In the genomic region with DNA sequence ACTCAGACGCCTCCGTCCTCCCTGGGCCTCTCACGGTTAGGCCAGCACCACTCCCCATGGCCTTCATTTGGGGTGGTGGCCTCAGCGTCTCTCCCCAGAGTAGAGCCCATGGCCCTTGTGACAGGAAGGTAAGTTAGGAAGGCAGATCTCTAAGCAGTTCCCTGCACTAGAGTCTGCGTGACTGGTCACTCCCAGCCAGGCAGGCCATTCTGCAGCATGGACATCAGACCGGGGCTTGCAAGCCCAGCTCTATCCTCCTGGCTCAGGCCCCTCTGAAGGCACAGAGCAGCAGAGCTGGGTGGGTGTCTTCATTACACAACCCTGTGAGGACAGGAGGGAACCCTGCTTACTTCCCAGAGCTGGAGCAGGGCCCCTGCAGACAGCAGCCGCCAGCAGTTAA, we compare ENCODE assay signal across 16 cellular contexts.
DNase-seq lines count a peak whose midpoint lies in the region; ATAC-seq and TF ChIP-seq lines count a peak whose summit lies in the region.
"Had no signal": no experiment of that assay in that cellular context is flagged by ENCODE, and none has a peak within 500 bp of the region (broad histone marks: within the 10 kb centered on the region; RNA-seq: fewer than 3 reads in every experiment).

No MANE protein-coding gene starts in this region.

- H3K9ac ChIP-seq in BLaER1 treated with 17β-estradiol and CSF1 and Interleukin-3, amounts not matched to agents 10 nM and 100 nM, result peak overlapping the region in 8 of 11 experiments; percentile 30 to 75 (median 60); a peak in 13 of 22 replicates
- peak overlapping the region; percentile 60 for H3K9ac ChIP-seq in iPS-15b (ENCODE audit: low read depth, low read length)
- no peak overlapping the region for H3K9ac ChIP-seq in neuronal stem cell (ENCODE audit: low read depth, low read length, poor library complexity)

- H2BK15ac ChIP-seq in neuronal stem cell (ENCODE audit: low read length), result peak overlapping the region; percentile 95

- peak overlapping the region; percentile 69 to 95 (median 89) for H3K4me2 ChIP-seq in BLaER1 treated with 17β-estradiol and CSF1 and Interleukin-3, amounts not matched to agents 10 nM and 100 nM
- no peak overlapping the region for H3K4me2 ChIP-seq in neuronal stem cell (ENCODE audit: insufficient read depth, low read length, poor library complexity, severe bottlenecking)

- H4K8ac ChIP-seq in neuronal stem cell (ENCODE audit: low read depth, low read length), result peak overlapping the region; percentile 92

- H2AK5ac ChIP-seq in neuronal stem cell (ENCODE audit: low read depth, low read length), result peak overlapping the region; percentile 66

- peak overlapping the region; percentile 55 for H3K23ac ChIP-seq in neuronal stem cell (ENCODE audit: low read depth, low read length, poor library complexity)

- H3K36me3 ChIP-seq in BLaER1 treated with 17β-estradiol and CSF1 and Interleukin-3, amounts not matched to agents 10 nM and 100 nM, result no peaks in the 10 kb centered on the region
- H3K36me3 ChIP-seq in Peyer's patch, result no peaks in the 10 kb centered on the region
- peaks cover 5% of the 10 kb centered on the region for H3K36me3 ChIP-seq in iPS-15b (ENCODE audit: control insufficient read depth, insufficient read depth, low read length)
- no peaks in the 10 kb centered on the region for H3K36me3 ChIP-seq in neuronal stem cell (replicated peaks in 1 of 2; ENCODE audit: control insufficient read depth in 2 of 2, insufficient read depth in 2 of 2, low read length in 2 of 2)
- H3K36me3 ChIP-seq: ascending aorta, vagina had no signal

- no peak overlapping the region for H4K91ac ChIP-seq in neuronal stem cell (ENCODE audit: low read depth, low read length, poor library complexity)

- no peak overlapping the region for H2BK120ac ChIP-seq in neuronal stem cell (ENCODE audit: low read depth, low read length)

- peak overlapping the region; percentile 30 for H2BK12ac ChIP-seq in neuronal stem cell (ENCODE audit: low read length)

- no peak overlapping the region for H3K4me3 ChIP-seq in BLaER1 treated with 17β-estradiol and CSF1 and Interleukin-3, amounts not matched to agents 10 nM and 100 nM
- H3K4me3 ChIP-seq in Peyer's patch (no peak overlapping the region), iPS-15b (ENCODE audit: low read depth, low read length) (no peak overlapping the region), neuronal stem cell (ENCODE audit: low read length in 2 of 2) (no peak overlapping the region)
- H3K4me3 ChIP-seq: ascending aorta, vagina had no signal

- no peak for DNase-seq in Peyer's patch
- DNase-seq in neuronal stem cell (ENCODE audit: low spot score), result no peak
- DNase-seq in nucleus accumbens (lab: John Stamatoyannopoulos, UW), result no peak
- DNase-seq in RKO (ENCODE audit: low spot score), result no peak
- no peak for DNase-seq in mucosa of gallbladder (ENCODE audit: low spot score)
- DNase-seq: activated CD4-positive, alpha-beta T cell treated with anti-CD3 and anti-CD28 coated beads, Interleukin-2, amount 10 ng/mL, durations not matched to agents 7 days and 5 days; activated naive CD4-positive, alpha-beta T cell treated with Interleukin-2 at 50 U/mL for 16 hours; NCI-H1092; stimulated activated naive CD8-positive, alpha-beta T cell treated with anti-CD3 and anti-CD28 coated beads, Interleukin-15, amount 100 ng/mL, for 72 hours had no signal

- H3K4ac ChIP-seq in neuronal stem cell (ENCODE audit: low read length), result peak overlapping the region; percentile 76

- peaks cover 1% of the 10 kb centered on the region for H3K79me1 ChIP-seq in neuronal stem cell (ENCODE audit: low read depth, low read length)

- no peak for TF ChIP-seq CTCF in Peyer's patch (IDR thresholded peaks at IDR 0.05)

- H3K27ac ChIP-seq in BLaER1 treated with 17β-estradiol and CSF1 and Interleukin-3, amounts not matched to agents 10 nM and 100 nM, result peak overlapping the region; percentile 40 to 85 (median 67); a peak in 21 of 22 replicates
- H3K27ac ChIP-seq in Peyer's patch, result peak overlapping the region in 3 of 4 donors; percentile 24 to 85 (median 30)
- no peak overlapping the region for H3K27ac ChIP-seq in neuronal stem cell (replicated peaks; ENCODE audit: low read length)
- H3K27ac ChIP-seq: ascending aorta, foreskin keratinocyte, vagina had no signal

- H4K20me1 ChIP-seq in BLaER1 treated with 17β-estradiol and CSF1 and Interleukin-3, amounts not matched to agents 10 nM and 100 nM, result no peaks in the 10 kb centered on the region

- H3K18ac ChIP-seq in neuronal stem cell (ENCODE audit: low read length), result peak overlapping the region; percentile 89

- TF ChIP-seq POLR2A in Peyer's patch (IDR thresholded peaks at IDR 0.05), result no peak

- peak overlapping the region; percentile 94 for H2BK5ac ChIP-seq in neuronal stem cell (ENCODE audit: low read length)

- peaks cover 33 to 56% (median 51%) of the 10 kb centered on the region in 10 experiments for H3K4me1 ChIP-seq in BLaER1 treated with 17β-estradiol and CSF1 and Interleukin-3, amounts not matched to agents 10 nM and 100 nM
- H3K4me1 ChIP-seq in Peyer's patch, result peaks cover 0 to 37% (median 3%) of the 10 kb centered on the region in 4 donors
- H3K4me1 ChIP-seq in iPS-15b (ENCODE audit: control insufficient read depth, insufficient read depth, low read length), result peaks cover 15% of the 10 kb centered on the region
- peaks cover 11 to 18% of the 10 kb centered on the region in 2 donors for H3K4me1 ChIP-seq in neuronal stem cell (ENCODE audit: control insufficient read depth in 2 of 2, insufficient read depth in 1 of 2, low read depth in 1 of 2, low read length in 2 of 2)
- H3K4me1 ChIP-seq: ascending aorta had no signal

- no peak for ATAC-seq in HG02642 (IDR thresholded peaks at IDR 0.05; ENCODE audit: poor library complexity, unreplicated experiment)
- ATAC-seq: Panc1; stimulated activated naive CD8-positive, alpha-beta T cell treated with anti-CD3 and anti-CD28 coated beads, Interleukin-15, amount 100 ng/mL, for 72 hours had no signal

- peak overlapping the region; percentile 45 for H2AFZ ChIP-seq in neuronal stem cell (ENCODE audit: low read length)

- H3K9me3 ChIP-seq in BLaER1 treated with 17β-estradiol and CSF1 and Interleukin-3, amounts not matched to agents 10 nM and 100 nM (replicated peaks in 1 of 11), result no peaks in the 10 kb centered on the region
- H3K9me3 ChIP-seq in Peyer's patch (no peaks in the 10 kb centered on the region), iPS-15b (ENCODE audit: control insufficient read depth, insufficient read depth, low read length) (no peaks in the 10 kb centered on the region), neuronal stem cell (replicated peaks in 1 of 2; ENCODE audit: control insufficient read depth in 2 of 2, insufficient read depth in 1 of 2, low read depth in 1 of 2, low read length in 2 of 2) (peaks cover 0 to 1% of the 10 kb centered on the region in 2 donors)
- H3K9me3 ChIP-seq: ascending aorta, vagina had no signal

- H3K27me3 ChIP-seq in BLaER1 treated with 17β-estradiol and CSF1 and Interleukin-3, amounts not matched to agents 10 nM and 100 nM, result no peaks in the 10 kb centered on the region
- no peaks in the 10 kb centered on the region for H3K27me3 ChIP-seq in Peyer's patch
- no peaks in the 10 kb centered on the region for H3K27me3 ChIP-seq in iPS-15b (ENCODE audit: control insufficient read depth, insufficient read depth, low read length)
- peaks cover 0 to 17% (median 0%) of the 10 kb centered on the region in 3 experiments for H3K27me3 ChIP-seq in neuronal stem cell (ENCODE audit: control insufficient read depth in 3 of 3, insufficient read depth in 3 of 3, low read depth in 1 of 3, low read length in 3 of 3)
- H3K27me3 ChIP-seq: ascending aorta, foreskin keratinocyte, vagina had no signal

- H3K14ac ChIP-seq in neuronal stem cell (ENCODE audit: low read length), result no peak overlapping the region

- WGBS in neuronal stem cell (ENCODE audit: extremely low coverage in 2 of 2, insufficient read length in 2 of 2, insufficient replicate concordance in 1 of 2), 2 donors, result no CpG with 5 or more reads among the region's 7 CpGs
